ENCODE assay signal across 16 cellular contexts in genomic region chr5:23655674-23656073, GRCh38.
"Had no signal": no experiment of that assay in that cellular context is flagged by ENCODE, and none has a peak within 500 bp of the region (broad histone marks: within the 10 kb centered on the region; RNA-seq: fewer than 3 reads in every experiment).

No MANE protein-coding gene starts in this region.

- H3K4me3 Mint-ChIP-seq: dendritic cell treated with granulocyte-macrophage colony-stimulating factor and Interleukin-4, amounts not matched to agents 40 ng/mL and 50 ng/mL, for 4 days; effector memory CD8-positive, alpha-beta T cell; naive thymus-derived CD8-positive, alpha-beta T cell; neural crest cell had no signal

- H3K4me1 Mint-ChIP-seq: naive thymus-derived CD8-positive, alpha-beta T cell; neural crest cell had no signal

- H3K27ac Mint-ChIP-seq: dendritic cell treated with granulocyte-macrophage colony-stimulating factor and Interleukin-4, amounts not matched to agents 40 ng/mL and 50 ng/mL, for 4 days; effector memory CD8-positive, alpha-beta T cell; naive thymus-derived CD8-positive, alpha-beta T cell; progenitor cell of endocrine pancreas had no signal

- DNase-seq: effector memory CD8-positive, alpha-beta T cell; esophagus squamous epithelium; heart left ventricle; hippocampal formation; mucosa of descending colon; naive thymus-derived CD8-positive, alpha-beta T cell; pancreas; right cardiac atrium; small intestine; stimulated activated CD4-positive, alpha-beta T cell treated with anti-CD3 and anti-CD28 coated beads, Interleukin-12 subunit alpha, Interleukin-12 subunit beta, amount 100 ng/mL, for 4 hours; stimulated activated CD4-positive, alpha-beta T cell treated with anti-CD3 and anti-CD28 coated beads, Interleukin-2, amount 100 ng/mL, for 48 hours; stimulated activated naive CD4-positive, alpha-beta T cell treated with Interleukin-2 at 50 U/mL for 16 hours; trophoblast cell had no signal

- H3K4me1 ChIP-seq: esophagus squamous epithelium, heart left ventricle, pancreas had no signal

- H3K4me3 ChIP-seq: esophagus squamous epithelium, heart left ventricle, mucosa of descending colon, pancreas had no signal

- H3K27ac ChIP-seq: esophagus squamous epithelium, heart left ventricle, pancreas had no signal

- H3K9me3 ChIP-seq: pancreas had no signal

- H3K27me3 Mint-ChIP-seq: dendritic cell treated with granulocyte-macrophage colony-stimulating factor and Interleukin-4, amounts not matched to agents 40 ng/mL and 50 ng/mL, for 4 days; effector memory CD8-positive, alpha-beta T cell; naive thymus-derived CD8-positive, alpha-beta T cell; progenitor cell of endocrine pancreas had no signal

- H3K27me3 ChIP-seq: esophagus squamous epithelium, heart left ventricle had no signal

- H3K9me3 Mint-ChIP-seq: neural crest cell had no signal

- H3K36me3 ChIP-seq: esophagus squamous epithelium, heart left ventricle, pancreas had no signal

- H3K36me3 Mint-ChIP-seq: naive thymus-derived CD8-positive, alpha-beta T cell had no signal
